ENCODE assay signal across 8 cellular contexts in the genomic region with DNA sequence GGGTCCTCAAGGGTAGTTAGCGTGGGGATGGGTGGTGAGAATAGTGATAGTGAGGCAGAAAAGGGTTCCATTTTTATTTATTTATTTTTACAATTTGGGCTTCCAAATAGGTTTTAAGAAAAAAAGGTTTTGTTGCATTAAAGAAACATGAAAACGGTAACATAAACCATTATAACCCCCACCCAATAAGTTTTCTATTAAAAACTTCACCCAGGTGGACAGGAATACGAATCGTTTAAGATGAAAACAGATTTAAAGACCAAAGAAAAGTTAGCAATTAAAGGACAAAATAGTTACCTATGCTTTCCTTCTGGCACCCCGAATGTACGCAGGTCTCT.
DNase-seq lines count a peak whose midpoint lies in the region; ATAC-seq, FAIRE-seq and TF ChIP-seq lines count a peak whose summit lies in the region.

No MANE protein-coding gene starts in this region.

- DNase-seq in T-helper 1 cell: no peak
- DNase-seq in activated naive CD8-positive, alpha-beta T cell treated with anti-CD3 and anti-CD28 coated beads, Interleukin-2, amount 50 U/mL, for 24 hours: no peak
- no peak for DNase-seq in HepG2 (ENCODE audit: low spot score)
- DNase-seq in suprapubic skin (ENCODE audit: low spot score in 2 of 2): no peak
- DNase-seq in SK-N-DZ (ENCODE audit: low spot score): no peak
- DNase-seq in stimulated activated CD4-positive, alpha-beta T cell treated with anti-CD3 and anti-CD28 coated beads, Interleukin-2, amount 100 ng/mL, for 24 hours: no peak

- TF ChIP-seq POLR2A in HepG2 (IDR thresholded peaks at IDR 0.05; ENCODE audit: insufficient read depth in 1 of 2, low read depth in 2 of 2, low read length in 2 of 2): no peak
- TF ChIP-seq POLR2A in suprapubic skin (IDR thresholded peaks at IDR 0.05): no peak

- H3K27ac ChIP-seq in HepG2 (ENCODE audit: extremely low read length, insufficient read depth, low read length): peak overlapping the region; percentile 77
- H3K27ac ChIP-seq in suprapubic skin: no peak overlapping the region

- H3K9me3 Mint-ChIP-seq in T-helper 1 cell treated with Interleukin-12 subunit alpha and Interleukin-12 subunit beta and Interleukin-4 antibody, amounts not matched to agents 30 μg/mL and 1 μg/mL, for 36 hours: peaks cover 6% of the 10 kb centered on the region
- H3K9me3 Mint-ChIP-seq in activated naive CD8-positive, alpha-beta T cell treated with anti-CD3 and anti-CD28 coated beads, Interleukin-2, amount 50 U/mL, for 24 hours: no peaks in the 10 kb centered on the region

- no peaks in the 10 kb centered on the region for H3K9me3 ChIP-seq in HepG2 (ENCODE audit: low read length)
- H3K9me3 ChIP-seq in suprapubic skin: no peaks in the 10 kb centered on the region

- H3K36me3 ChIP-seq in HepG2 (replicated peaks in 1 of 2; ENCODE audit: control insufficient read depth in 1 of 2, insufficient read depth in 2 of 2, low read length in 2 of 2): peaks cover 0 to 4% of the 10 kb centered on the region in 2 experiments; a peak in 1 of 5 replicates
- H3K36me3 ChIP-seq in suprapubic skin: peaks cover 7% of the 10 kb centered on the region

- CTCF ChIA-PET in HepG2 (lab: Yijun Ruan, JAX; ENCODE audit: low intra/inter-chr PET ratio, low total read pairs): no interaction called here

- H3K79me2 ChIP-seq in HepG2 (ENCODE audit: insufficient read depth, low read length): peaks cover 29% of the 10 kb centered on the region

- no peak for TF ChIP-seq RAD21 in HepG2 (CRISPR knock-in tag; IDR thresholded peaks at IDR 0.05)

- intact Hi-C loops in HepG2 (cut with micrococcal nuclease; ENCODE audit: unreplicated experiment): loop anchor here (2.0 kb wide), 1 partner anchor 123 kb away; no protein-coding TSS in a partner anchor

- in situ Hi-C loops in HepG2 (cut with HindIII; ENCODE audit: extremely low pct_ligation_motif_present, low pct_unique_long_range_greater_than_20kb): no loop called here

- BruUV-seq in HepG2 (replicated peaks; lab: Mats Ljungman, UMichigan): no TSS peak

- WGBS in HepG2 (ENCODE audit: low lambda C conversion rate): 3% methylated on average over 6 of the region's 6 CpGs
- 12% methylated on average over 6 of the region's 6 CpGs for WGBS in suprapubic skin

- TF ChIP-seq CTCF in HepG2 (CRISPR knock-in tag; IDR thresholded peaks at IDR 0.05): no peak
- TF ChIP-seq CTCF in suprapubic skin (IDR thresholded peaks at IDR 0.05): no peak

- H3K27ac Mint-ChIP-seq in T-helper 1 cell treated with Interleukin-12 subunit alpha and Interleukin-12 subunit beta and Interleukin-4 antibody, amounts not matched to agents 30 μg/mL and 1 μg/mL, for 36 hours: peak overlapping the region; percentile 83
- H3K27ac Mint-ChIP-seq in activated naive CD8-positive, alpha-beta T cell treated with anti-CD3 and anti-CD28 coated beads, Interleukin-2, amount 50 U/mL, for 24 hours: peak overlapping the region; percentile 81

- peak overlapping the region; percentile 94 for H3K4me2 ChIP-seq in HepG2 (ENCODE audit: low read depth, low read length)

- peaks cover 7% of the 10 kb centered on the region for H3K27me3 Mint-ChIP-seq in T-helper 1 cell treated with Interleukin-12 subunit alpha and Interleukin-12 subunit beta and Interleukin-4 antibody, amounts not matched to agents 30 μg/mL and 1 μg/mL, for 36 hours (ENCODE audit: low read depth)
- peaks cover 2% of the 10 kb centered on the region for H3K27me3 Mint-ChIP-seq in activated naive CD8-positive, alpha-beta T cell treated with anti-CD3 and anti-CD28 coated beads, Interleukin-2, amount 50 U/mL, for 24 hours

- peak overlapping the region; percentile 46 for H2AFZ ChIP-seq in HepG2 (ENCODE audit: low read length)

- peaks cover 64% of the 10 kb centered on the region for H3K4me1 ChIP-seq in HepG2 (ENCODE audit: insufficient read depth, low read length)
- peaks cover 28% of the 10 kb centered on the region for H3K4me1 ChIP-seq in suprapubic skin

- ATAC-seq in activated naive CD8-positive, alpha-beta T cell treated with anti-CD3 and anti-CD28 coated beads, Interleukin-2, amount 50 U/mL, for 24 hours: no peak
- ATAC-seq in HepG2 (no peak), HG03045 (IDR thresholded peaks at IDR 0.05; ENCODE audit: unreplicated experiment) (no peak)

- peak overlapping the region; percentile 90 for H3K4me3 Mint-ChIP-seq in T-helper 1 cell treated with Interleukin-12 subunit alpha and Interleukin-12 subunit beta and Interleukin-4 antibody, amounts not matched to agents 30 μg/mL and 1 μg/mL, for 36 hours
- H3K4me3 Mint-ChIP-seq in activated naive CD8-positive, alpha-beta T cell treated with anti-CD3 and anti-CD28 coated beads, Interleukin-2, amount 50 U/mL, for 24 hours: peak overlapping the region; percentile 88

- no peak for FAIRE-seq in HepG2 (lab: Jason Lieb, UNC)

- POLR2A ChIA-PET in HepG2 (lab: Yijun Ruan, JAX): interaction anchor here (0.8 to 2.1 kb wide), 2 partner anchors 12 to 18 kb away, joined by 3 to 6 read pairs; no protein-coding TSS in a partner anchor

- H4K20me1 ChIP-seq in HepG2 (ENCODE audit: insufficient read depth, low read length): no peaks in the 10 kb centered on the region

- peaks cover 29% of the 10 kb centered on the region for H3K4me1 Mint-ChIP-seq in T-helper 1 cell treated with Interleukin-12 subunit alpha and Interleukin-12 subunit beta and Interleukin-4 antibody, amounts not matched to agents 30 μg/mL and 1 μg/mL, for 36 hours (ENCODE audit: low read depth)
- H3K4me1 Mint-ChIP-seq in activated naive CD8-positive, alpha-beta T cell treated with anti-CD3 and anti-CD28 coated beads, Interleukin-2, amount 50 U/mL, for 24 hours: peaks cover 37% of the 10 kb centered on the region

- H3K4me3 ChIP-seq in HepG2 (replicated peaks in 1 of 3; ENCODE audit: insufficient read depth in 1 of 3, low read depth in 2 of 3, low read length in 3 of 3): peak overlapping the region; percentile 81 to 92 (median 88)
- H3K4me3 ChIP-seq in suprapubic skin: peak overlapping the region; percentile 98

- H3K27me3 ChIP-seq in HepG2 (ENCODE audit: control insufficient read depth in 1 of 2, insufficient read depth in 2 of 2, low read length in 2 of 2) (no peaks in the 10 kb centered on the region; a peak in 1 of 5 replicates), suprapubic skin (no peaks in the 10 kb centered on the region)

- peak overlapping the region; percentile 82 for H3K9ac ChIP-seq in HepG2 (ENCODE audit: insufficient read depth, low read depth, low read length)

- TF ChIP-seq EP300 in HepG2 (IDR thresholded peaks at IDR 0.05; ENCODE audit: low read depth in 2 of 2, low read length in 2 of 2) (no peak), HepG2 (CRISPR knock-in tag; IDR thresholded peaks at IDR 0.05; ENCODE audit: borderline replicate concordance) (no peak), suprapubic skin (IDR thresholded peaks at IDR 0.05) (no peak)

- H3K36me3 Mint-ChIP-seq in T-helper 1 cell treated with Interleukin-12 subunit alpha and Interleukin-12 subunit beta and Interleukin-4 antibody, amounts not matched to agents 30 μg/mL and 1 μg/mL, for 36 hours (ENCODE audit: low read depth): peaks cover 15% of the 10 kb centered on the region
- peaks cover 15% of the 10 kb centered on the region for H3K36me3 Mint-ChIP-seq in activated naive CD8-positive, alpha-beta T cell treated with anti-CD3 and anti-CD28 coated beads, Interleukin-2, amount 50 U/mL, for 24 hours (ENCODE audit: low read depth)

TF ChIP-seq in HepG2, 621 proteins besides CTCF, POLR2A, EP300 and RAD21 (continues in another document):
- TF ChIP-seq ZSCAN20 (CRISPR knock-in tag; IDR thresholded peaks at IDR 0.05; ENCODE audit: borderline replicate concordance): 0 out of 2 replicates have a peak, but pooled peaks have one; percentile 15
- TF ChIP-seq, protein P1, sequence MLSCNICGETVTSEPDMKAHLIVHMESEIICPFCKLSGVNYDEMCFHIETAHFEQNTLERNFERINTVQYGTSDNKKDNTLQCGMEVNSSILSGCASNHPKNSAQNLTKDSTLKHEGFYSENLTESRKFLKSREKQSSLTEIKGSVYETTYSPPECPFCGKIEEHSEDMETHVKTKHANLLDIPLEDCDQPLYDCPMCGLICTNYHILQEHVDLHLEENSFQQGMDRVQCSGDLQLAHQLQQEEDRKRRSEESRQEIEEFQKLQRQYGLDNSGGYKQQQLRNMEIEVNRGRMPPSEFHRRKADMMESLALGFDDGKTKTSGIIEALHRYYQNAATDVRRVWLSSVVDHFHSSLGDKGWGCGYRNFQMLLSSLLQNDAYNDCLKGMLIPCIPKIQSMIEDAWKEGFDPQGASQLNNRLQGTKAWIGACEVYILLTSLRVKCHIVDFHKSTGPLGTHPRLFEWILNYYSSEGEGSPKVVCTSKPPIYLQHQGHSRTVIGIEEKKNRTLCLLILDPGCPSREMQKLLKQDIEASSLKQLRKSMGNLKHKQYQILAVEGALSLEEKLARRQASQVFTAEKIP (CRISPR knock-in tag; IDR thresholded peaks at IDR 0.05; ENCODE audit: borderline replicate concordance): no peak
- TF ChIP-seq, protein P2, sequence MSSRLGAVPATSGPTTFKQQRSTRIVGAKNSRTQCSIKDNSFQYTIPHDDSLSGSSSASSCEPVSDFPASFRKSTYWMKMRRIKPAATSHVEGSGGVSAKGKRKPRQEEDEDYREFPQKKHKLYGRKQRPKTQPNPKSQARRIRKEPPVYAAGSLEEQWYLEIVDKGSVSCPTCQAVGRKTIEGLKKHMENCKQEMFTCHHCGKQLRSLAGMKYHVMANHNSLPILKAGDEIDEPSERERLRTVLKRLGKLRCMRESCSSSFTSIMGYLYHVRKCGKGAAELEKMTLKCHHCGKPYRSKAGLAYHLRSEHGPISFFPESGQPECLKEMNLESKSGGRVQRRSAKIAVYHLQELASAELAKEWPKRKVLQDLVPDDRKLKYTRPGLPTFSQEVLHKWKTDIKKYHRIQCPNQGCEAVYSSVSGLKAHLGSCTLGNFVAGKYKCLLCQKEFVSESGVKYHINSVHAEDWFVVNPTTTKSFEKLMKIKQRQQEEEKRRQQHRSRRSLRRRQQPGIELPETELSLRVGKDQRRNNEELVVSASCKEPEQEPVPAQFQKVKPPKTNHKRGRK (CRISPR knock-in tag; IDR thresholded peaks at IDR 0.05): 0 out of 2 replicates have a peak, but pooled peaks have one; percentile 12
- TF ChIP-seq HNRNPH1 (optimal IDR thresholded peaks at IDR 0.05; ENCODE audit: low read depth, low read length): no peak
- TF ChIP-seq, protein P3, sequence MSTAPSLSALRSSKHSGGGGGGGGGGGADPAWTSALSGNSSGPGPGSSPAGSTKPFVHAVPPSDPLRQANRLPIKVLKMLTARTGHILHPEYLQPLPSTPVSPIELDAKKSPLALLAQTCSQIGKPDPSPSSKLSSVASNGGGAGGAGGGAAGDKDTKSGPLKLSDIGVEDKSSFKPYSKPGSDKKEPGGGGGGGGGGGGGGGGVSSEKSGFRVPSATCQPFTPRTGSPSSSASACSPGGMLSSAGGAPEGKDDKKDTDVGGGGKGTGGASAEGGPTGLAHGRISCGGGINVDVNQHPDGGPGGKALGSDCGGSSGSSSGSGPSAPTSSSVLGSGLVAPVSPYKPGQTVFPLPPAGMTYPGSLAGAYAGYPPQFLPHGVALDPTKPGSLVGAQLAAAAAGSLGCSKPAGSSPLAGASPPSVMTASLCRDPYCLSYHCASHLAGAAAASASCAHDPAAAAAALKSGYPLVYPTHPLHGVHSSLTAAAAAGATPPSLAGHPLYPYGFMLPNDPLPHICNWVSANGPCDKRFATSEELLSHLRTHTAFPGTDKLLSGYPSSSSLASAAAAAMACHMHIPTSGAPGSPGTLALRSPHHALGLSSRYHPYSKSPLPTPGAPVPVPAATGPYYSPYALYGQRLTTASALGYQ (CRISPR knock-in tag; IDR thresholded peaks at IDR 0.05): 0 out of 2 replicates have a peak, but pooled peaks have one; percentile 20
